In genomic region chr14:96038920-96039632, GRCh38 we compare ENCODE assay signal across 8 cellular contexts. TPM values are rescaled to one million over a fixed set of nuclear protein-coding genes. Genes with fewer than 3 reads are reported as not detected.
A peak's percentile ranks its signal among the peaks of the same experiment; 100 is the strongest.
DNase-seq lines count a peak whose midpoint lies in the region; ATAC-seq and TF ChIP-seq lines count a peak whose summit lies in the region.

Gene C14orf132 (plus strand): TSS chr14:96039362. CDS start chr14:96039501, 139 bp downstream.

- no peak for TF ChIP-seq CTCF in foreskin keratinocyte (conservative IDR thresholded peaks at IDR 0.05)
- no peak for TF ChIP-seq CTCF in suprapubic skin (IDR thresholded peaks at IDR 0.05)

- ATAC-seq in GM19372 (IDR thresholded peaks at IDR 0.05; ENCODE audit: low read depth, unreplicated experiment) = peak; percentile 60
- ATAC-seq in foreskin keratinocyte = peak; percentile 67
- no peak for ATAC-seq in GM21576 (IDR thresholded peaks at IDR 0.05; ENCODE audit: unreplicated experiment)

- no peaks in the 10 kb centered on the region for H3K36me3 ChIP-seq in ACC112 (ENCODE audit: insufficient read depth, low read length)
- H3K36me3 ChIP-seq in neuron (ENCODE audit: insufficient read depth, low read length) = peaks cover 17% of the 10 kb centered on the region
- no peaks in the 10 kb centered on the region for H3K36me3 ChIP-seq in suprapubic skin

- H2AFZ ChIP-seq in ACC112 (ENCODE audit: low read length, unreplicated experiment) (peak within 1 kb of the TSS; percentile 82), neuron (ENCODE audit: low read depth, low read length) (peak within 1 kb of the TSS; percentile 76)

- DNase-seq in NCI-H510A (lab: John Stamatoyannopoulos, UW) (peak; percentile 21), foreskin keratinocyte (no peak), suprapubic skin (ENCODE audit: low spot score in 2 of 2) (peak in 1 of 2 donors; percentile 87)
- DNase-seq in activated effector memory CD4-positive, alpha-beta T cell treated with Interleukin-2 at 50 U/mL for 16 hours = peak; percentile 28

- H3K4me1 ChIP-seq in ACC112 (ENCODE audit: control insufficient read depth, insufficient read depth, low read length, unreplicated experiment) (peaks cover 19% of the 10 kb centered on the region), foreskin keratinocyte (no peaks in the 10 kb centered on the region), neuron (ENCODE audit: insufficient read depth, low read length) (peaks cover 14% of the 10 kb centered on the region), suprapubic skin (peaks cover 42% of the 10 kb centered on the region)

- peak within 1 kb of the TSS; percentile 92 for H3K4me3 ChIP-seq in ACC112 (ENCODE audit: low read depth, low read length)
- peak within 1 kb of the TSS; percentile 99 for H3K4me3 ChIP-seq in neuron (ENCODE audit: low read length)
- peak within 1 kb of the TSS; percentile 84 for H3K4me3 ChIP-seq in suprapubic skin

- H3K79me2 ChIP-seq in ACC112 (ENCODE audit: control insufficient read depth, insufficient read depth, low read length, unreplicated experiment) = peaks cover 29% of the 10 kb centered on the region

- H3K27me3 ChIP-seq in ACC112 (ENCODE audit: insufficient read depth, low read length) (peaks cover 15% of the 10 kb centered on the region; the same call in 1 of the 2 replicates), foreskin keratinocyte (peaks cover 57% of the 10 kb centered on the region), neuron (ENCODE audit: insufficient read depth, low read length) (peaks cover 9% of the 10 kb centered on the region), suprapubic skin (peaks cover 6% of the 10 kb centered on the region)

- no peak for TF ChIP-seq EP300 in suprapubic skin (IDR thresholded peaks at IDR 0.05)

- WGBS in suprapubic skin = under 1% methylated on average over 14 of the region's 72 CpGs

- H3K27ac ChIP-seq in ACC112 (ENCODE audit: low read depth, low read length) (no peak within 1 kb of the TSS), foreskin keratinocyte (no peak within 1 kb of the TSS), suprapubic skin (peak within 1 kb of the TSS; percentile 83)

- H3K9me3 ChIP-seq in neuron (ENCODE audit: low read length) (peaks cover 3% of the 10 kb centered on the region), suprapubic skin (no peaks in the 10 kb centered on the region)

- peak in 1 of 2 donors; percentile 28 for TF ChIP-seq POLR2A in suprapubic skin (IDR thresholded peaks at IDR 0.05)

RNA-seq across cellular contexts. Expression of gene C14orf132, which starts in this region (rescaled TPM):
- 0.17 and 0.35 TPM in 2 replicates for total RNA-seq in foreskin keratinocyte
- polyA plus RNA-seq in foreskin keratinocyte = 0.23 and 0.43 TPM in 2 replicates
- total RNA-seq in suprapubic skin = 10 to 100 TPM; 16.2 to 34.4 (median 27.9) TPM

Comparison
In these comparisons a context has a peak if more than half of its experiments do, and no peak if none do; other contexts are left out.
1. RNA of gene C14orf132 (total RNA-seq): 16.2 to 34.4 TPM in suprapubic skin; 0.17 to 0.35 TPM in foreskin keratinocyte; every median in the first group is over 10 times any median in the second.
2. Peak in ATAC-seq in foreskin keratinocyte; RNA of the gene not detected or under 1 TPM.
3. DNase-seq: peak in NCI-H510A (single experiment) and activated effector memory CD4-positive, alpha-beta T cell treated with Interleukin-2 at 50 U/mL for 16 hours (single experiment); none in foreskin keratinocyte (0 of 2).
4. Peak in every context shown above with its lines, with median percentiles within 50 percentile points of each other: H3K4me3 ChIP-seq.